16 cellular contexts compared by ENCODE assay signal in genomic region chr6:44048277-44048676, GRCh38.
"Had no signal": no experiment of that assay in that cellular context is flagged by ENCODE, and none has a peak within 500 bp of the region (broad histone marks: within the 10 kb centered on the region; RNA-seq: fewer than 3 reads in every experiment).

No MANE protein-coding gene starts in this region.

- H3K9me3 Mint-ChIP-seq: effector memory CD8-positive, alpha-beta T cell; natural killer cell had no signal

- H3K4me3 ChIP-seq: upper lobe of left lung had no signal

- H3K27ac ChIP-seq: upper lobe of left lung had no signal

- H3K27me3 ChIP-seq: upper lobe of left lung had no signal

- H3K36me3 ChIP-seq: upper lobe of left lung had no signal

- H3K4me3 Mint-ChIP-seq: effector memory CD8-positive, alpha-beta T cell; natural killer cell had no signal

- ATAC-seq: effector memory CD8-positive, alpha-beta T cell; natural killer cell had no signal

- H3K36me3 Mint-ChIP-seq: natural killer cell had no signal

- H3K4me1 Mint-ChIP-seq: natural killer cell had no signal

- H3K9me3 ChIP-seq: upper lobe of left lung had no signal

- H3K27ac Mint-ChIP-seq: effector memory CD8-positive, alpha-beta T cell; natural killer cell had no signal

- DNase-seq: activated CD4-positive, alpha-beta T cell treated with anti-CD3 and anti-CD28 coated beads, Interleukin-2, amount 50 U/mL, for 1 hour; activated CD8-positive, alpha-beta memory T cell treated with anti-CD3 and anti-CD28 coated beads for 24 hours; activated naive CD4-positive, alpha-beta T cell treated with Interleukin-2 at 50 U/mL for 16 hours; anterior cingulate cortex; dermis blood vessel endothelial cell; effector memory CD8-positive, alpha-beta T cell; foreskin melanocyte; head of caudate nucleus; natural killer cell; retina; stimulated activated CD4-positive, alpha-beta T cell treated with anti-CD3 and anti-CD28 coated beads, Interleukin-15, amount 100 ng/mL, for 24 hours; stimulated activated CD4-positive, alpha-beta T cell treated with anti-CD3 and anti-CD28 coated beads, Interleukin-4, amount 100 ng/mL, for 1 hour; stimulated activated naive CD4-positive, alpha-beta T cell; substantia nigra; T-helper 9 cell; upper lobe of left lung had no signal
